17 cellular contexts compared by ENCODE assay signal in the genomic region with DNA sequence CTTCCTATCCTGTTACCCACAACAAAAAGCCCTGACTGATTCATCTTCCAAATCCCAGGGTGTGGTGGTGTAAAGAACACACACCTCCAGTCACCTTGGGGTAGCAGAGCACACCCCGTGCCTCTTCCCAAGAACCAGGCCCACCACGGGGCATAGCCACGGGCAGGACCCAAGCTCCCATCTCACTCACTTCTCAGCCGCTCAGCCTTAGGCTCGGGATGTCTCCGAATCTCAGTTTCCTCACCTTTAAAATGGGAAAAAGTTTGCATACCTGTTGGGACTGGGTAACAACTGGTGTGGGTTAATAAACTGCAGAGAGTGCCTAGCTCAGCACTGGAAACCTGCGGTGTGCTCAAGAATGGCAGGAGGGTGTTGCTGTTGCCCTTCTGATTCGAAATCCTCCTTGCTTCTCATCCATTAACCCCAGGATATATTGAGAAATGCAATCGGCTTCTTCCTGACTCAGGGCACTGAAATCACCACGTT.
A peak's percentile ranks its signal among the peaks of the same experiment; 100 is the strongest.
DNase-seq lines count a peak whose midpoint lies in the region; ATAC-seq and TF ChIP-seq lines count a peak whose summit lies in the region.
"Had no signal": no experiment of that assay in that cellular context is flagged by ENCODE, and none has a peak within 500 bp of the region (broad histone marks: within the 10 kb centered on the region; RNA-seq: fewer than 3 reads in every experiment).

No MANE protein-coding gene starts in this region.

- no peaks in the 10 kb centered on the region for H3K36me3 Mint-ChIP-seq in T-helper 2 cell treated with Interferon-gamma antibody and Interleukin-4, amounts not matched to agents 5 μg/mL and 100 μg/mL, for 36 hours (ENCODE audit: low read depth)
- H3K36me3 Mint-ChIP-seq: IgD-negative memory B cell had no signal

- H3K4me1 ChIP-seq in HCT116 (ENCODE audit: control insufficient read depth in 1 of 2, insufficient read depth in 2 of 2, low read length in 2 of 2) (peaks cover 16 to 25% of the 10 kb centered on the region in 2 experiments), ascending aorta (peaks cover 7 to 20% of the 10 kb centered on the region in 2 donors), iPS DF 6.9 (ENCODE audit: control insufficient read depth, insufficient read depth, low read length) (peaks cover 6% of the 10 kb centered on the region), sigmoid colon (peaks cover 0 to 43% (median 25%) of the 10 kb centered on the region in 4 donors), adrenal gland (replicated peaks in 1 of 2) (no peaks in the 10 kb centered on the region)

- H3K27me3 ChIP-seq in HCT116 (ENCODE audit: insufficient read depth, low read length) (no peaks in the 10 kb centered on the region), ascending aorta (no peaks in the 10 kb centered on the region), iPS DF 6.9 (ENCODE audit: control insufficient read depth, insufficient read depth, low read length) (no peaks in the 10 kb centered on the region), sigmoid colon (no peaks in the 10 kb centered on the region), adrenal gland (no peaks in the 10 kb centered on the region)
- H3K27me3 ChIP-seq: SJCRH30 had no signal

- no peaks in the 10 kb centered on the region for H3K27me3 Mint-ChIP-seq in T-helper 2 cell treated with Interferon-gamma antibody and Interleukin-4, amounts not matched to agents 5 μg/mL and 100 μg/mL, for 36 hours (ENCODE audit: low read depth)
- H3K27me3 Mint-ChIP-seq: activated CD4-positive, alpha-beta T cell treated with anti-CD3 and anti-CD28 coated beads, Interleukin-2, amount 10 ng/mL, durations not matched to agents 7 days and 5 days; IgD-negative memory B cell had no signal

- TF ChIP-seq CTCF in HCT116 (IDR thresholded peaks at IDR 0.05 in 2 of 3, conservative IDR thresholded peaks at IDR 0.05 in 1 of 3; ENCODE audit: borderline replicate concordance in 1 of 3, insufficient read depth in 1 of 3, low read depth in 2 of 3, low read length in 2 of 3): no peak
- TF ChIP-seq CTCF in ascending aorta (IDR thresholded peaks at IDR 0.05): no peak
- no peak for TF ChIP-seq CTCF in sigmoid colon (IDR thresholded peaks at IDR 0.05)
- no peak for TF ChIP-seq CTCF in adrenal gland (IDR thresholded peaks at IDR 0.05)

- H3K4me3 ChIP-seq in HCT116 (replicated peaks in 1 of 2; ENCODE audit: low read depth in 1 of 2, low read length in 2 of 2): no peak overlapping the region
- peak overlapping the region; percentile 12 to 28 for H3K4me3 ChIP-seq in ascending aorta
- no peak overlapping the region for H3K4me3 ChIP-seq in iPS DF 6.9 (ENCODE audit: low read length)
- no peak overlapping the region for H3K4me3 ChIP-seq in sigmoid colon
- H3K4me3 ChIP-seq in adrenal gland: no peak overlapping the region
- H3K4me3 ChIP-seq: SJCRH30 had no signal

- H3K4me2 ChIP-seq in HCT116 (ENCODE audit: low read length): peak overlapping the region; percentile 51

- no peak overlapping the region for H2AFZ ChIP-seq in HCT116 (ENCODE audit: low read depth, low read length, poor library complexity, severe bottlenecking)

- DNase-seq in HCT116 (ENCODE audit: low read depth, low spot score) (no peak), ascending aorta (ENCODE audit: low spot score in 2 of 2) (no peak), iPS DF 6.9 (ENCODE audit: low read depth, low spot score) (peak; percentile 18), sigmoid colon (no peak), nucleus accumbens (lab: John Stamatoyannopoulos, UW) (no peak), adrenal gland (no peak), NCI-H128 (lab: John Stamatoyannopoulos, UW; ENCODE audit: unreplicated experiment) (no peak)
- no peak for DNase-seq in T-helper 2 cell treated with Interferon-gamma antibody and Interleukin-4, amounts not matched to agents 5 μg/mL and 100 μg/mL, for 36 hours (ENCODE audit: low spot score)
- DNase-seq: activated CD4-positive, alpha-beta T cell treated with anti-CD3 and anti-CD28 coated beads, Interleukin-2, amount 10 ng/mL, durations not matched to agents 7 days and 5 days; C1 segment of cervical spinal cord; left cardiac atrium; NCI-H69; OCI-M1 had no signal

- H4K20me1 ChIP-seq in HCT116 (ENCODE audit: insufficient read depth): no peaks in the 10 kb centered on the region

- TF ChIP-seq RAD21 in HCT116 (IDR thresholded peaks at IDR 0.05; ENCODE audit: low read depth): no peak

- H3K4me1 Mint-ChIP-seq in T-helper 2 cell treated with Interferon-gamma antibody and Interleukin-4, amounts not matched to agents 5 μg/mL and 100 μg/mL, for 36 hours (ENCODE audit: low read depth): no peaks in the 10 kb centered on the region
- H3K4me1 Mint-ChIP-seq: activated CD4-positive, alpha-beta T cell treated with anti-CD3 and anti-CD28 coated beads, Interleukin-2, amount 10 ng/mL, durations not matched to agents 7 days and 5 days; IgD-negative memory B cell had no signal

- no peaks in the 10 kb centered on the region for H3K79me2 ChIP-seq in HCT116 (ENCODE audit: insufficient read depth, low read length)

- peaks cover 3% of the 10 kb centered on the region for H3K9me3 Mint-ChIP-seq in T-helper 2 cell treated with Interferon-gamma antibody and Interleukin-4, amounts not matched to agents 5 μg/mL and 100 μg/mL, for 36 hours
- H3K9me3 Mint-ChIP-seq: nephron had no signal

- H3K27ac Mint-ChIP-seq in T-helper 2 cell treated with Interferon-gamma antibody and Interleukin-4, amounts not matched to agents 5 μg/mL and 100 μg/mL, for 36 hours: no peak overlapping the region
- H3K27ac Mint-ChIP-seq: activated CD4-positive, alpha-beta T cell treated with anti-CD3 and anti-CD28 coated beads, Interleukin-2, amount 10 ng/mL, durations not matched to agents 7 days and 5 days; IgD-negative memory B cell had no signal

- POLR2A ChIA-PET in HCT116 (lab: Charles Lee): no interaction called here

- intact Hi-C loops in HCT116 (cut with micrococcal nuclease): no loop called here
- intact Hi-C loops in ascending aorta (cut with DNase I): no loop called here
- intact Hi-C loops in sigmoid colon (cut with DNase I): no loop called here
- intact Hi-C loops in adrenal gland (cut with DNase I): no loop called here

- no peaks in the 10 kb centered on the region for H3K36me3 ChIP-seq in HCT116 (ENCODE audit: control insufficient read depth in 1 of 2, insufficient read depth in 2 of 2, low read length in 2 of 2)
- no peaks in the 10 kb centered on the region for H3K36me3 ChIP-seq in ascending aorta
- no peaks in the 10 kb centered on the region for H3K36me3 ChIP-seq in iPS DF 6.9 (ENCODE audit: control insufficient read depth, insufficient read depth, low read length)
- no peaks in the 10 kb centered on the region for H3K36me3 ChIP-seq in sigmoid colon
- H3K36me3 ChIP-seq in adrenal gland (replicated peaks in 1 of 2): no peaks in the 10 kb centered on the region
- H3K36me3 ChIP-seq: SJCRH30 had no signal

- BruUV-seq in HCT116 (replicated peaks; lab: Mats Ljungman, UMichigan): no TSS peak

- RAD21 ChIA-PET in HCT116 (lab: Charles Lee; ENCODE audit: low non-redundant PET in 1 of 2, low total read pairs in 2 of 2, uncharacterized antibody in 2 of 2, unreplicated experiment in 2 of 2): no interaction called here

- ATAC-seq in HCT116: peak; percentile 49; the same call in 1 of the 2 replicates

- H3K9ac ChIP-seq in HCT116 (ENCODE audit: low read length): no peak overlapping the region

- TF ChIP-seq EP300 in sigmoid colon (IDR thresholded peaks at IDR 0.05): no peak

- H3K9me3 ChIP-seq in HCT116 (ENCODE audit: control insufficient read depth in 1 of 2, insufficient read depth in 1 of 2, low read depth in 1 of 2, low read length in 2 of 2): no peaks in the 10 kb centered on the region
- H3K9me3 ChIP-seq in ascending aorta: no peaks in the 10 kb centered on the region
- no peaks in the 10 kb centered on the region for H3K9me3 ChIP-seq in iPS DF 6.9 (ENCODE audit: control insufficient read depth, insufficient read depth, low read length)
- H3K9me3 ChIP-seq in sigmoid colon: no peaks in the 10 kb centered on the region
- no peaks in the 10 kb centered on the region for H3K9me3 ChIP-seq in adrenal gland (replicated peaks in 1 of 3)

- TF ChIP-seq POLR2A in HCT116 (IDR thresholded peaks at IDR 0.05; ENCODE audit: borderline replicate concordance, extremely low read depth, insufficient read depth, insufficient read length) (no peak), sigmoid colon (IDR thresholded peaks at IDR 0.05) (no peak), adrenal gland (IDR thresholded peaks at IDR 0.05) (no peak)

- CTCF ChIA-PET in HCT116 (lab: Charles Lee): interaction anchor here (0.7 kb wide), 1 partner anchor 10 kb away, joined by 3 read pairs; no protein-coding TSS in a partner anchor

- WGBS in iPS DF 6.9 (ENCODE audit: insufficient coverage, insufficient read length): no CpG with 5 or more reads among the region's 10 CpGs
- WGBS in sigmoid colon, 2 donors: 87 to 88% methylated on average over 10 of the region's 10 CpGs
- WGBS in adrenal gland, 4 donors: 80 to 90% (median 87%) methylated on average over 10 of the region's 10 CpGs

- H3K27ac ChIP-seq in HCT116 (ENCODE audit: low read depth, low read length) (no peak overlapping the region), ascending aorta (peak overlapping the region; percentile 84 to 89), iPS DF 6.9 (ENCODE audit: low read length) (no peak overlapping the region), sigmoid colon (peak overlapping the region; percentile 69 to 84 (median 78)), adrenal gland (no peak overlapping the region)
- H3K27ac ChIP-seq: HL-60, SJCRH30 had no signal

- no peaks in the 10 kb centered on the region for H3K9me2 ChIP-seq in HCT116 (ENCODE audit: insufficient read depth)

- no peak overlapping the region for H3K4me3 Mint-ChIP-seq in T-helper 2 cell treated with Interferon-gamma antibody and Interleukin-4, amounts not matched to agents 5 μg/mL and 100 μg/mL, for 36 hours
- H3K4me3 Mint-ChIP-seq: activated CD4-positive, alpha-beta T cell treated with anti-CD3 and anti-CD28 coated beads, Interleukin-2, amount 10 ng/mL, durations not matched to agents 7 days and 5 days; IgD-negative memory B cell; nephron had no signal

TF ChIP-seq in HCT116, 20 proteins besides CTCF, POLR2A, EP300 and RAD21:
- TF ChIP-seq POLR2AphosphoS5 (IDR thresholded peaks at IDR 0.05; ENCODE audit: low read depth, low read length): no peak
- TF ChIP-seq CEBPB (IDR thresholded peaks at IDR 0.05; ENCODE audit: low read depth): no peak

Comparison
In these comparisons a context has a peak if more than half of its experiments do, and no peak if none do; other contexts are left out.
1. H3K27ac ChIP-seq: peak in ascending aorta (2 of 2) and sigmoid colon (4 of 4); none in HCT116 (single experiment), iPS DF 6.9 (single experiment) and adrenal gland (0 of 5).
2. H3K4me3 ChIP-seq: peak in ascending aorta (2 of 2); none in HCT116 (0 of 2), iPS DF 6.9 (single experiment), sigmoid colon (0 of 4) and adrenal gland (0 of 4).